Comparison of ENCODE assay signal across 10 cellular contexts in genomic region chr4:32094987-32095386, GRCh38.
"Had no signal": no experiment of that assay in that cellular context is flagged by ENCODE, and none has a peak within 500 bp of the region (broad histone marks: within the 10 kb centered on the region; RNA-seq: fewer than 3 reads in every experiment).

No MANE protein-coding gene starts in this region.

- H3K27ac Mint-ChIP-seq: GM23338, H9, HFFc6 had no signal

- H3K9me3 Mint-ChIP-seq: GM23338, H9 had no signal

- H3K4me3 ChIP-seq: GM23338 had no signal

- H3K4me3 Mint-ChIP-seq: GM23338, H9, HFFc6 had no signal

- H3K4me2 ChIP-seq: GM23338, KMS-11 had no signal

- ATAC-seq: GM23338, HCT116 had no signal

- H3K4me1 Mint-ChIP-seq: GM23338, H9 had no signal

- FAIRE-seq: H1, H54 had no signal

- DNase-seq: H9, HFFc6, IMR-90, KBM-7 had no signal

- H3K27ac ChIP-seq: HL-60, KMS-11 had no signal
